Comparison of ENCODE assay signal across 8 cellular contexts in genomic region chr10:5413012-5413938, GRCh38. TPM values are rescaled to one million over a fixed set of nuclear protein-coding genes. Genes with fewer than 3 reads are reported as not detected.
DNase-seq lines count a peak whose midpoint lies in the region; ATAC-seq and TF ChIP-seq lines count a peak whose summit lies in the region.

No MANE protein-coding gene starts in this region.

- H3K27ac ChIP-seq in colonic mucosa: no peak overlapping the region
- peak overlapping the region; percentile 16 to 69 (median 67) for H3K27ac ChIP-seq in right lobe of liver
- no peak overlapping the region for H3K27ac ChIP-seq in uterus

- no peaks in the 10 kb centered on the region for H3K27me3 ChIP-seq in MG63
- no peaks in the 10 kb centered on the region for H3K27me3 ChIP-seq in colonic mucosa
- no peaks in the 10 kb centered on the region for H3K27me3 ChIP-seq in right lobe of liver
- H3K27me3 ChIP-seq in uterus: no peaks in the 10 kb centered on the region

- H3K27me3 Mint-ChIP-seq in T-helper 2 cell treated with Interferon-gamma antibody and Interleukin-4, amounts not matched to agents 5 μg/mL and 100 μg/mL, for 36 hours (ENCODE audit: low read depth): peaks cover 17% of the 10 kb centered on the region

- H3K9ac ChIP-seq in colonic mucosa (ENCODE audit: low read depth in 2 of 2, low read length in 2 of 2): peak overlapping the region in 1 of 2 donors; percentile 63

- H3K4me1 ChIP-seq in colonic mucosa (no peaks in the 10 kb centered on the region), right lobe of liver (peaks cover 0 to 12% (median 4%) of the 10 kb centered on the region in 4 donors), uterus (no peaks in the 10 kb centered on the region)

- H3K9me3 ChIP-seq in MG63: peaks cover 9% of the 10 kb centered on the region
- H3K9me3 ChIP-seq in colonic mucosa: no peaks in the 10 kb centered on the region
- H3K9me3 ChIP-seq in right lobe of liver: no peaks in the 10 kb centered on the region
- H3K9me3 ChIP-seq in uterus: no peaks in the 10 kb centered on the region

- H3K9me3 Mint-ChIP-seq in T-helper 2 cell treated with Interferon-gamma antibody and Interleukin-4, amounts not matched to agents 5 μg/mL and 100 μg/mL, for 36 hours: peaks cover 24% of the 10 kb centered on the region

- H3K4me1 Mint-ChIP-seq in T-helper 2 cell treated with Interferon-gamma antibody and Interleukin-4, amounts not matched to agents 5 μg/mL and 100 μg/mL, for 36 hours (ENCODE audit: low read depth): no peaks in the 10 kb centered on the region

- H3K4me3 ChIP-seq in MG63 (peak overlapping the region; percentile 92), colonic mucosa (peak overlapping the region; percentile 79), right lobe of liver (peak overlapping the region; percentile 59 to 63 (median 61)), uterus (peak overlapping the region; percentile 64 to 79)

- H3K27ac Mint-ChIP-seq in T-helper 2 cell treated with Interferon-gamma antibody and Interleukin-4, amounts not matched to agents 5 μg/mL and 100 μg/mL, for 36 hours: no peak overlapping the region

- ATAC-seq in right lobe of liver (peak; percentile 26 to 38 (median 30)), GM18909 (IDR thresholded peaks at IDR 0.05; ENCODE audit: poor library complexity, unreplicated experiment) (no peak)

- peak; percentile 12 to 20 for DNase-seq in SHP77 (lab: John Stamatoyannopoulos, UW)
- DNase-seq in SHP77 treated with DMSO at 0.1 percent for 48 hours (lab: John Stamatoyannopoulos, UW): no peak
- DNase-seq in MG63: peak; percentile 36
- no peak for DNase-seq in colonic mucosa
- no peak for DNase-seq in right lobe of liver
- DNase-seq in uterus: no peak
- no peak for DNase-seq in T-helper 2 cell treated with Interferon-gamma antibody and Interleukin-4, amounts not matched to agents 5 μg/mL and 100 μg/mL, for 36 hours (ENCODE audit: low spot score)

- no peak overlapping the region for H3K4me3 Mint-ChIP-seq in T-helper 2 cell treated with Interferon-gamma antibody and Interleukin-4, amounts not matched to agents 5 μg/mL and 100 μg/mL, for 36 hours

- intact Hi-C loops in colonic mucosa (cut with DNase I) (no loop called here), right lobe of liver (cut with DNase I) (no loop called here), uterus (cut with DNase I; ENCODE audit: low total_unique reads) (no loop called here)

- TF ChIP-seq POLR2A in right lobe of liver (IDR thresholded peaks at IDR 0.05) (no peak), uterus (IDR thresholded peaks at IDR 0.05) (no peak)

- H3K36me3 ChIP-seq in MG63 (peaks cover 11% of the 10 kb centered on the region), colonic mucosa (no peaks in the 10 kb centered on the region), right lobe of liver (no peaks in the 10 kb centered on the region), uterus (no peaks in the 10 kb centered on the region)

- WGBS in right lobe of liver (ENCODE audit: insufficient coverage, low coverage, low lambda C conversion rate, missing lambda C conversion rate): 10% methylated on average over 13 of the region's 20 CpGs

- TF ChIP-seq CTCF in colonic mucosa (IDR thresholded peaks at IDR 0.05): no peak
- TF ChIP-seq CTCF in right lobe of liver (IDR thresholded peaks at IDR 0.05): no peak
- no peak for TF ChIP-seq CTCF in uterus (IDR thresholded peaks at IDR 0.05)

- H3K36me3 Mint-ChIP-seq in T-helper 2 cell treated with Interferon-gamma antibody and Interleukin-4, amounts not matched to agents 5 μg/mL and 100 μg/mL, for 36 hours (ENCODE audit: low read depth): peaks cover 18% of the 10 kb centered on the region

RNA-seq across cellular contexts. Expression of gene NET1, which starts 0.9 kb away (rescaled TPM):
- total RNA-seq in MG63 (2014; rRNA removed; shearing (Covaris generic); ENCODE audit: low replicate concordance): 9.3 and 18.4 TPM in 2 replicates
- total RNA-seq in colonic mucosa (100 to 1,000 TPM; 174 to 455 TPM), right lobe of liver (10 to 100 TPM; 23.0 to 64.5 (median 38.5) TPM), uterus (100 to 1,000 TPM in 2 of 4 donors, 10 to 100 TPM in 2; 21.0 to 126 (median 87.0) TPM)

RNA-seq across cellular contexts. Expression of gene TUBAL3, which starts 8.6 kb away (rescaled TPM):
- not detected in 2 replicates for total RNA-seq in MG63 (2014; rRNA removed; shearing (Covaris generic); ENCODE audit: low replicate concordance)
- total RNA-seq in colonic mucosa (10 to 100 TPM; 12.8 to 39.6 TPM), right lobe of liver (not detected), uterus (not detected)

RNA-seq across cellular contexts. Expression of gene UCN3, which starts 48.5 kb away (rescaled TPM):
- not detected in 2 replicates for total RNA-seq in MG63 (2014; rRNA removed; shearing (Covaris generic); ENCODE audit: low replicate concordance)
- total RNA-seq in colonic mucosa (1 to 10 TPM; 4.0 TPM), right lobe of liver (not detected), uterus (not detected)

Comparison
In these comparisons a context has a peak if more than half of its experiments do, and no peak if none do; other contexts are left out.
1. DNase-seq: peak in SHP77 (2 of 2) and MG63 (single experiment); none in SHP77 treated with DMSO at 0.1 percent for 48 hours (single experiment), colonic mucosa (single experiment), right lobe of liver (0 of 3), uterus (0 of 2) and T-helper 2 cell treated with Interferon-gamma antibody and Interleukin-4, amounts not matched to agents 5 μg/mL and 100 μg/mL, for 36 hours (single experiment).
2. H3K27ac ChIP-seq: peak in right lobe of liver (3 of 3); none in colonic mucosa (single experiment) and uterus (0 of 2).
3. RNA of gene TUBAL3, which starts 8.6 kb away (total RNA-seq): 12.8 to 39.6 TPM in colonic mucosa; not detected in MG63, not detected in right lobe of liver and not detected in uterus; every median in the first group is over 10 times any median in the second.
4. Peak in every context shown above with its lines, with median percentiles within 50 percentile points of each other: H3K4me3 ChIP-seq.